In genomic region chr17:2223617-2223927, GRCh38 we compare ENCODE assay signal across 1 cellular context.
TF ChIP-seq lines count a peak whose summit lies in the region.

No MANE protein-coding gene starts in this region.

TF ChIP-seq in GM23338, 12 proteins besides CTCF, POLR2A, EP300 and RAD21 (continued from another document):
- TF ChIP-seq ZNF462 (CRISPR knock-in tag; IDR thresholded peaks at IDR 0.05), result no peak
- no peak for TF ChIP-seq ZNF114 (CRISPR knock-in tag; IDR thresholded peaks at IDR 0.05)
- TF ChIP-seq EZH2 (IDR thresholded peaks at IDR 0.05; ENCODE audit: low read depth, unreplicated experiment), result no peak
- TF ChIP-seq REST (IDR thresholded peaks at IDR 0.05; ENCODE audit: unreplicated experiment), result no peak
- no peak for TF ChIP-seq EZH2phosphoT487 (IDR thresholded peaks at IDR 0.05; ENCODE audit: unreplicated experiment)
- no peak for TF ChIP-seq ETS1 (IDR thresholded peaks at IDR 0.05)
- no peak for TF ChIP-seq JUNB (IDR thresholded peaks at IDR 0.05; ENCODE audit: unreplicated experiment)
- no peak for TF ChIP-seq ZNF331 (CRISPR knock-in tag; IDR thresholded peaks at IDR 0.05; ENCODE audit: low read depth)
- TF ChIP-seq STAT1 (IDR thresholded peaks at IDR 0.05; ENCODE audit: unreplicated experiment), result no peak
- TF ChIP-seq NANOG (IDR thresholded peaks at IDR 0.05; ENCODE audit: borderline replicate concordance), result no peak
